In the genomic region with DNA sequence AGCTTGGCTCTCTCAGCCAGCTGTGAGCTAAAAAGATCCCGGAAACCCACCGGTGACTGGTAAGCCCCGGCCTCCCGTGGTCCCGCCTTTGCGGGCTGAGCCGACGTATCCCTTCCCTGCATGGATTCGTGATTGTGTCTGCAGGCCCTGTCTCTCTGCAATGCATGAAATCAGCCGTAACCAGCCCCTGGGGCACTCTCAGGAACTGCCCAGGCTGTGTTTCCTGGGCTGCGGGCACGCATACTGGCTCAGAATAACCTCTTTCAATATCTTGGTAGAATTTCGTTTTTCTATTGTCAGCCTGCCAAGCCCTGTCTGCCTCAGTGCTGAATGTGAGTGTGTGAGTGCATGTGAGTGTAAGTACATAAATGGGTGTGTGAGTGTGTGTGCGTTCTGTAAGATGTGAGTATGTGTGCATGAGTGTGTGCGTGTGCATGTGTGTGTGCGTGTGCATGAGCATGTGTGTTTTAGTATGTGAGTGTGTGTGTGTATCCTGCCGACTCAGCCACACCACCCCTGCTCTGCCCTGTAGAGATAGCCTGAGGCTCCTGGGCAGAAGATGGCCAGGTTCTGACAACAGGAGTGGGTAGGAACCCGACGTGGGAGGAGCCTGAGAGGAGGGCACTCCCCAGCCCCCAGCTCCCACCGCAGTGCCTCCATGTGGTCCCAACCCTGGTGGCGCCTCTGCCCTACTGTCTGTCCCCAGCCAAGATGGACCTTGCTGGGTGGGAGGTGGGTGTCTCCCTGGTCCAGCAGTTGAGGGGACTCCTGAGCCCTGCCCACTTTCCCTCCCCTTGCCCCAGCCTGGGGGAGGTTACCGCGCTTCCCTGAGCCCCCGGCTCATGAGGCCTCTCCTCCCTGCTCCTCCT, we compare ENCODE assay signal across 8 cellular contexts.
DNase-seq lines count a peak whose midpoint lies in the region; ATAC-seq and TF ChIP-seq lines count a peak whose summit lies in the region.

No MANE protein-coding gene starts in this region.

- no peak overlapping the region for H3K27ac ChIP-seq in CD8-positive, alpha-beta memory T cell (ENCODE audit: low read depth, low read length)
- H3K27ac ChIP-seq in endodermal cell (ENCODE audit: low read depth, low read length) (peak overlapping the region; percentile 86), sigmoid colon (no peak overlapping the region)

- TF ChIP-seq EP300 in sigmoid colon (IDR thresholded peaks at IDR 0.05) = no peak

- H3K4me3 ChIP-seq in CD8-positive, alpha-beta memory T cell (ENCODE audit: low read length) = no peak overlapping the region
- H3K4me3 ChIP-seq in endodermal cell (ENCODE audit: low read length) (no peak overlapping the region), sigmoid colon (no peak overlapping the region)

- no peaks in the 10 kb centered on the region for H3K9me3 ChIP-seq in CD8-positive, alpha-beta memory T cell (ENCODE audit: low read length)
- H3K9me3 ChIP-seq in endodermal cell (ENCODE audit: control insufficient read depth, low read length) (peaks cover 7% of the 10 kb centered on the region), sigmoid colon (no peaks in the 10 kb centered on the region)

- DNase-seq in CD8-positive, alpha-beta memory T cell = no peak
- DNase-seq in endodermal cell = peak; percentile 52
- DNase-seq in NCI-H1417 treated with DMSO at 0.1 percent for 48 hours (lab: John Stamatoyannopoulos, UW) = no peak
- DNase-seq in sigmoid colon = no peak
- DNase-seq in SK-N-DZ (ENCODE audit: low spot score) = no peak
- no peak for DNase-seq in NCI-H1092 (lab: John Stamatoyannopoulos, UW)

- peak overlapping the region in 5 of 7 donors; percentile 17 to 81 (median 40) for H3K4me3 Mint-ChIP-seq in CD8-positive, alpha-beta memory T cell
- no peak overlapping the region for H3K4me3 Mint-ChIP-seq in endodermal cell

- TF ChIP-seq CTCF in endodermal cell (conservative IDR thresholded peaks at IDR 0.05) = no peak
- no peak for TF ChIP-seq CTCF in sigmoid colon (IDR thresholded peaks at IDR 0.05)

- POLR2A ChIA-PET in CD8-positive, alpha-beta memory T cell (lab: Charles Lee) = no interaction called here

- peaks cover 8 to 27% of the 10 kb centered on the region in 2 donors for H3K27me3 Mint-ChIP-seq in CD8-positive, alpha-beta memory T cell
- H3K27me3 Mint-ChIP-seq in endodermal cell (ENCODE audit: insufficient read depth) = no peaks in the 10 kb centered on the region

- H3K36me3 ChIP-seq in CD8-positive, alpha-beta memory T cell (ENCODE audit: insufficient read depth, low read length) = no peaks in the 10 kb centered on the region
- H3K36me3 ChIP-seq in endodermal cell (ENCODE audit: control insufficient read depth, insufficient read depth, low read length) = no peaks in the 10 kb centered on the region
- no peaks in the 10 kb centered on the region for H3K36me3 ChIP-seq in sigmoid colon

- TF ChIP-seq POLR2A in sigmoid colon (IDR thresholded peaks at IDR 0.05) = no peak

- 86 to 90% methylated on average over 16 to 24 of the region's 24 CpGs for WGBS in endodermal cell (ENCODE audit: insufficient coverage in 1 of 2, insufficient read length in 1 of 2), 2 experiments
- WGBS in sigmoid colon, 2 donors = 22 to 31% methylated on average over 24 of the region's 24 CpGs

- H3K27me3 ChIP-seq in CD8-positive, alpha-beta memory T cell (ENCODE audit: insufficient read depth, low read length, poor library complexity, severe bottlenecking) = no peaks in the 10 kb centered on the region
- H3K27me3 ChIP-seq in endodermal cell (ENCODE audit: control insufficient read depth, insufficient read depth, low read length, poor library complexity, severe bottlenecking) = no peaks in the 10 kb centered on the region
- peaks cover 0 to 48% (median 6%) of the 10 kb centered on the region in 3 donors for H3K27me3 ChIP-seq in sigmoid colon

- CTCF ChIA-PET in CD8-positive, alpha-beta memory T cell (lab: Charles Lee) = no interaction called here

- H3K9ac ChIP-seq in endodermal cell (ENCODE audit: extremely low read depth, low read length, poor library complexity, severe bottlenecking) = no peak overlapping the region

- H3K4me1 Mint-ChIP-seq in CD8-positive, alpha-beta memory T cell = peaks cover 6 to 9% (median 8%) of the 10 kb centered on the region in 3 donors
- H3K4me1 Mint-ChIP-seq in endodermal cell = peaks cover 15% of the 10 kb centered on the region

- H3K27ac Mint-ChIP-seq in CD8-positive, alpha-beta memory T cell = peak overlapping the region in 3 of 8 donors; percentile 2 to 45 (median 19)
- no peak overlapping the region for H3K27ac Mint-ChIP-seq in endodermal cell

- H3K9me3 Mint-ChIP-seq in CD8-positive, alpha-beta memory T cell = no peaks in the 10 kb centered on the region
- peaks cover 8% of the 10 kb centered on the region for H3K9me3 Mint-ChIP-seq in endodermal cell

- no peaks in the 10 kb centered on the region for H3K36me3 Mint-ChIP-seq in CD8-positive, alpha-beta memory T cell
- peaks cover 2% of the 10 kb centered on the region for H3K36me3 Mint-ChIP-seq in endodermal cell (ENCODE audit: low read depth)

- intact Hi-C loops in sigmoid colon (cut with DNase I) = no loop called here

- H3K4me1 ChIP-seq in CD8-positive, alpha-beta memory T cell (ENCODE audit: insufficient read depth, low read length) = no peaks in the 10 kb centered on the region
- H3K4me1 ChIP-seq in endodermal cell (ENCODE audit: control insufficient read depth, insufficient read depth, low read length) (peaks cover 8% of the 10 kb centered on the region), sigmoid colon (no peaks in the 10 kb centered on the region)

- ATAC-seq in GM19324 (IDR thresholded peaks at IDR 0.05; ENCODE audit: low FRiP score, unreplicated experiment) (peak; percentile 67), HG03432 (IDR thresholded peaks at IDR 0.05; ENCODE audit: unreplicated experiment) (peak; percentile 57)
